ENCODE assay signal across 8 cellular contexts in genomic region chr12:51970904-51971646, GRCh38. TPM values are rescaled to one million over a fixed set of nuclear protein-coding genes. Genes with fewer than 3 reads are reported as not detected.
DNase-seq lines count a peak whose midpoint lies in the region; ATAC-seq and TF ChIP-seq lines count a peak whose summit lies in the region.

No MANE protein-coding gene starts in this region.

- peaks cover 6% of the 10 kb centered on the region for H3K79me2 ChIP-seq in fibroblast of lung (ENCODE audit: control insufficient read depth, insufficient read depth, low read length)

- peaks cover 6% of the 10 kb centered on the region for H3K36me3 Mint-ChIP-seq in activated CD4-positive, alpha-beta memory T cell treated with anti-CD3 and anti-CD28 coated beads for 36 hours

- no peaks in the 10 kb centered on the region for H4K20me1 ChIP-seq in fibroblast of lung (ENCODE audit: control insufficient read depth, extremely low read depth, insufficient read depth, low read length)

- TF ChIP-seq CTCF in fibroblast of lung (conservative IDR thresholded peaks at IDR 0.05 in 1 of 2, IDR thresholded peaks at IDR 0.05 in 1 of 2; ENCODE audit: low read depth in 1 of 2, low read length in 2 of 2): peak; percentile 41 to 72

- H2AFZ ChIP-seq in fibroblast of lung (ENCODE audit: low read length): no peak overlapping the region

- CTCF ChIA-PET in activated CD4-positive, alpha-beta memory T cell treated with anti-CD3 and anti-CD28 coated beads for 36 hours (lab: Charles Lee): interaction anchor here (0.6 to 3.6 kb wide), 25 partner anchors 9 to 917 kb away, joined by 3 to 21 read pairs (median 4); partner anchors contain the start of gene ACVR1B

- no peak overlapping the region for H3K9ac ChIP-seq in fibroblast of lung (ENCODE audit: insufficient read depth, low read length)

- H3K27me3 Mint-ChIP-seq in activated CD4-positive, alpha-beta memory T cell treated with anti-CD3 and anti-CD28 coated beads for 36 hours: peaks cover 6% of the 10 kb centered on the region

- intact Hi-C loops in activated CD4-positive, alpha-beta memory T cell treated with anti-CD3 and anti-CD28 coated beads for 36 hours (cut with micrococcal nuclease): loop anchor here (1.0 to 10.0 kb wide), 6 partner anchors 20 to 602 kb away; partner anchors contain the start of genes ACVR1B and GALNT6

- H3K4me3 Mint-ChIP-seq in activated CD4-positive, alpha-beta memory T cell treated with anti-CD3 and anti-CD28 coated beads for 36 hours: peak overlapping the region; percentile 67

- H3K4me1 ChIP-seq in fibroblast of lung (ENCODE audit: control insufficient read depth, extremely low read depth, insufficient read depth, low read length): peaks cover 13% of the 10 kb centered on the region

- POLR2A ChIA-PET in activated CD4-positive, alpha-beta memory T cell treated with anti-CD3 and anti-CD28 coated beads for 36 hours (lab: Charles Lee): interaction anchor here (0.8 to 1.7 kb wide), 4 partner anchors 9 to 150 kb away, joined by 3 to 5 read pairs (median 4); no protein-coding TSS in a partner anchor

- no peaks in the 10 kb centered on the region for H3K27me3 ChIP-seq in fibroblast of lung (ENCODE audit: control insufficient read depth, insufficient read depth, low read length)

- peaks cover 4% of the 10 kb centered on the region for H3K36me3 ChIP-seq in fibroblast of lung (ENCODE audit: control insufficient read depth, insufficient read depth, low read length)

- peak overlapping the region; percentile 76 for H3K4me2 ChIP-seq in fibroblast of lung (ENCODE audit: extremely low read depth, insufficient read depth, low read length)

- ATAC-seq in GM21367 (IDR thresholded peaks at IDR 0.05; ENCODE audit: unreplicated experiment) (peak; percentile 83), HG03558 (IDR thresholded peaks at IDR 0.05; ENCODE audit: extremely low read depth, unreplicated experiment) (peak; percentile 78)

- no peaks in the 10 kb centered on the region for H3K9me3 Mint-ChIP-seq in activated CD4-positive, alpha-beta memory T cell treated with anti-CD3 and anti-CD28 coated beads for 36 hours

- peak overlapping the region; percentile 66 for H3K27ac Mint-ChIP-seq in activated CD4-positive, alpha-beta memory T cell treated with anti-CD3 and anti-CD28 coated beads for 36 hours

- no peak overlapping the region for H3K27ac ChIP-seq in fibroblast of lung (ENCODE audit: insufficient read depth, low read length)

- peaks cover 61% of the 10 kb centered on the region for H3K4me1 Mint-ChIP-seq in activated CD4-positive, alpha-beta memory T cell treated with anti-CD3 and anti-CD28 coated beads for 36 hours (ENCODE audit: low read depth)

- H3K4me3 ChIP-seq in fibroblast of lung (replicated peaks in 1 of 4; ENCODE audit: control extremely low read depth in 1 of 4, insufficient read depth in 1 of 4, low read depth in 3 of 4, low read length in 4 of 4): no peak overlapping the region

- DNase-seq in ELF-1 (ENCODE audit: low read depth, low spot score): peak; percentile 51
- DNase-seq in activated CD4-positive, alpha-beta memory T cell treated with anti-CD3 and anti-CD28 coated beads for 36 hours: peak; percentile 75
- peak; percentile 23 to 83 for DNase-seq in fibroblast of lung (ENCODE audit: low read depth in 2 of 2)
- DNase-seq in stimulated activated CD4-positive, alpha-beta T cell treated with anti-CD3 and anti-CD28 coated beads, Interleukin-4, amount 100 ng/mL, for 24 hours: peak; percentile 62
- DNase-seq in NCI-H446 treated with DMSO at 0.1 percent for 48 hours (lab: John Stamatoyannopoulos, UW): no peak
- DNase-seq in hippocampal formation (lab: John Stamatoyannopoulos, UW): no peak

- H3K9me3 ChIP-seq in fibroblast of lung (ENCODE audit: control insufficient read depth, insufficient read depth, low read depth, low read length): no peaks in the 10 kb centered on the region

RNA-seq across cellular contexts. Expression of gene ACVR1B, which starts 19.6 kb away (rescaled TPM):
- 1 to 10 TPM; 8.0 to 8.3 TPM for total RNA-seq in activated CD4-positive, alpha-beta memory T cell treated with anti-CD3 and anti-CD28 coated beads for 36 hours
- 11.3 and 12.4 TPM in 2 replicates for total RNA-seq in fibroblast of lung
- 13.0 and 13.6 TPM in 2 replicates for polyA plus RNA-seq in fibroblast of lung
- 10.5 and 10.6 TPM in 2 replicates for polyA plus RNA-seq in fibroblast of lung (2012)
- polyA minus RNA-seq in fibroblast of lung (ENCODE audit: low replicate concordance): 14.5 and 30.9 TPM in 2 replicates

RNA-seq across cellular contexts. Expression of gene TAMALIN, which starts 35.7 kb away (rescaled TPM):
- 10 to 100 TPM; 15.1 to 18.7 TPM for total RNA-seq in activated CD4-positive, alpha-beta memory T cell treated with anti-CD3 and anti-CD28 coated beads for 36 hours
- 11.3 and 12.1 TPM in 2 replicates for total RNA-seq in fibroblast of lung
- polyA plus RNA-seq in fibroblast of lung: 4.9 and 5.3 TPM in 2 replicates
- 6.0 and 6.7 TPM in 2 replicates for polyA plus RNA-seq in fibroblast of lung (2012)
- 7.3 and 10.0 TPM in 2 replicates for polyA minus RNA-seq in fibroblast of lung (ENCODE audit: low replicate concordance)

Comparison
In these comparisons a context has a peak if more than half of its experiments do, and no peak if none do; other contexts are left out.
1. DNase-seq: peak in ELF-1 (single experiment), activated CD4-positive, alpha-beta memory T cell treated with anti-CD3 and anti-CD28 coated beads for 36 hours (single experiment), fibroblast of lung (2 of 2) and stimulated activated CD4-positive, alpha-beta T cell treated with anti-CD3 and anti-CD28 coated beads, Interleukin-4, amount 100 ng/mL, for 24 hours (single experiment); none in NCI-H446 treated with DMSO at 0.1 percent for 48 hours (single experiment) and hippocampal formation (0 of 2).